ENCODE assay signal across 13 cellular contexts in the genomic region with DNA sequence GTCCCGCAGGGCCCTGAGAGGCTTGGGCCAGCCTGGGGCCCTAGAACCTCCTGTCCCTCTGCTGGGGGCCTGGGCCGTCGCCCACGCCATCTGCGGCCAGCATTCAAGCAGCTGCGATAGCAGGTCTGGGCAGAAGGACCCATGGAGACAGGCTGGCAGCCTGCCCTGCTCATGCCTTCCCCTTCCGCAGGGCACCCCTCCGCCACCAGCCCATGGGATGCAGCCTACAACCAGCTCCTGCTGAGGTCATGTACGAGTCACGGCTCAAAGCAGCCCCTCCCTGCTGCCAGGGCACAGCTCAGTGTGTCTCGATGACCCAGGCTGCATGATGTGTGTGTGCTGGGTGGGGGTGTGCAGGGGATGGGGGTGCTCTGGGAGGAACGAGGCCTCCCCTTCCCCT. TPM values are rescaled to one million over a fixed set of nuclear protein-coding genes. Genes with fewer than 3 reads are reported as not detected.
DNase-seq lines count a peak whose midpoint lies in the region.
"Had no signal": no experiment of that assay in that cellular context is flagged by ENCODE, and none has a peak within 500 bp of the region (broad histone marks: within the 10 kb centered on the region; RNA-seq: fewer than 3 reads in every experiment).

No MANE protein-coding gene starts in this region.

- no peak overlapping the region for H4K12ac ChIP-seq in trophoblast cell (ENCODE audit: low read depth, low read length)

- H3K27me3 ChIP-seq in trophoblast cell (ENCODE audit: insufficient read depth, low read length) (no peaks in the 10 kb centered on the region), mesenchymal stem cell (ENCODE audit: control insufficient read depth in 1 of 2, insufficient read depth in 1 of 2, low read length in 2 of 2) (peaks cover 0 to 2% of the 10 kb centered on the region in 2 experiments)

- H4K8ac ChIP-seq in trophoblast cell (ENCODE audit: low read depth, low read length) (no peak overlapping the region), mesenchymal stem cell (ENCODE audit: low read length) (no peak overlapping the region)

- H3K79me2 ChIP-seq in trophoblast cell (ENCODE audit: control insufficient read depth, insufficient read depth, low read length, poor library complexity) = no peaks in the 10 kb centered on the region

- no peak overlapping the region for H3K9ac ChIP-seq in trophoblast cell (ENCODE audit: low read length)
- H3K9ac ChIP-seq in mesenchymal stem cell (ENCODE audit: low read length) = no peak overlapping the region
- H3K9ac ChIP-seq: KMS-11 had no signal

- DNase-seq in DMS 273 treated with DMSO at 0.1 percent for 48 hours (lab: John Stamatoyannopoulos, UW) (peak; percentile 62), RPMI7951 (ENCODE audit: low read depth) (peak; percentile 29), fibroblast of peridontal ligament (ENCODE audit: extremely low read depth) (peak; percentile 23), trophoblast cell (no peak), LoVo (ENCODE audit: low spot score) (no peak), mesenchymal stem cell (no peak), activated gamma-delta T cell treated with Interleukin-2 at 50 U/mL for 16 hours (no peak)
- no peak for DNase-seq in stimulated activated CD4-positive, alpha-beta T cell treated with anti-CD3 and anti-CD28 coated beads, Interleukin-4, amount 100 ng/mL, for 1 hour
- DNase-seq: activated CD4-positive, alpha-beta T cell treated with anti-CD3 and anti-CD28 coated beads, Interleukin-2, amount 10 ng/mL, durations not matched to agents 7 days and 5 days; stimulated activated CD4-positive, alpha-beta T cell treated with anti-CD3 and anti-CD28 coated beads, Interleukin-2, amount 100 ng/mL, for 48 hours; stimulated activated naive CD4-positive, alpha-beta T cell; T-cell had no signal

- H3K27ac ChIP-seq in trophoblast cell (ENCODE audit: low read depth, low read length) = no peak overlapping the region
- H3K27ac ChIP-seq in mesenchymal stem cell (ENCODE audit: low read length, poor library complexity, severe bottlenecking) = no peak overlapping the region
- H3K27ac ChIP-seq: KMS-11 had no signal

- H3K36me3 ChIP-seq in trophoblast cell (ENCODE audit: control insufficient read depth in 1 of 2, insufficient read depth in 2 of 2, low read length in 2 of 2) (no peaks in the 10 kb centered on the region), mesenchymal stem cell (ENCODE audit: control insufficient read depth in 1 of 2, insufficient read depth in 2 of 2, low read depth in 1 of 2, low read length in 2 of 2) (no peaks in the 10 kb centered on the region)

- peaks cover 10 to 16% of the 10 kb centered on the region in 2 experiments for H3K4me1 ChIP-seq in trophoblast cell (ENCODE audit: control insufficient read depth in 1 of 2, insufficient read depth in 2 of 2, low read length in 2 of 2)
- H3K4me1 ChIP-seq in mesenchymal stem cell (ENCODE audit: control insufficient read depth, insufficient read depth, low read depth, low read length) = peaks cover 3% of the 10 kb centered on the region

- WGBS in trophoblast cell (ENCODE audit: extremely low coverage, insufficient coverage, insufficient read length) = no CpG with 5 or more reads among the region's 12 CpGs
- 88% methylated on average over 10 of the region's 12 CpGs for WGBS in mesenchymal stem cell

- H2AFZ ChIP-seq in trophoblast cell (ENCODE audit: insufficient read depth, low read length, poor library complexity) = no peak overlapping the region
- H2AFZ ChIP-seq in mesenchymal stem cell (ENCODE audit: low read depth, low read length) = no peak overlapping the region

- no peak overlapping the region for H2BK120ac ChIP-seq in trophoblast cell (ENCODE audit: insufficient read depth, low read length, poor library complexity)
- H2BK120ac ChIP-seq in mesenchymal stem cell (ENCODE audit: low read depth, low read length) = no peak overlapping the region

- H3K4ac ChIP-seq in trophoblast cell (ENCODE audit: low read depth, low read length) (no peak overlapping the region), mesenchymal stem cell (ENCODE audit: low read depth in 1 of 2, low read length in 2 of 2) (no peak overlapping the region)

- no peak overlapping the region for H2AK5ac ChIP-seq in trophoblast cell (ENCODE audit: low read length)
- no peak overlapping the region for H2AK5ac ChIP-seq in mesenchymal stem cell (ENCODE audit: low read length, severe bottlenecking)

- H3K79me1 ChIP-seq in trophoblast cell (ENCODE audit: low read length) (no peaks in the 10 kb centered on the region), mesenchymal stem cell (replicated peaks; ENCODE audit: low read length, poor library complexity, severe bottlenecking) (no peaks in the 10 kb centered on the region)

- H4K91ac ChIP-seq in trophoblast cell (ENCODE audit: low read depth, low read length) = peak overlapping the region; percentile 31
- no peak overlapping the region for H4K91ac ChIP-seq in mesenchymal stem cell (ENCODE audit: low read length)

- H2BK15ac ChIP-seq in mesenchymal stem cell (ENCODE audit: low read depth, poor library complexity, severe bottlenecking) = no peak overlapping the region

- H3K9me3 ChIP-seq in trophoblast cell (ENCODE audit: insufficient read depth, low read depth, low read length) (peaks cover 3% of the 10 kb centered on the region), mesenchymal stem cell (ENCODE audit: control insufficient read depth, low read length) (peaks cover 4% of the 10 kb centered on the region)

- H3K4me3 ChIP-seq in trophoblast cell (ENCODE audit: low read depth, low read length) (no peak overlapping the region), mesenchymal stem cell (ENCODE audit: insufficient read depth in 1 of 2, low read depth in 1 of 2, low read length in 2 of 2) (no peak overlapping the region)

- H3K23ac ChIP-seq in trophoblast cell (ENCODE audit: low read length) = no peak overlapping the region
- H3K23ac ChIP-seq in mesenchymal stem cell (ENCODE audit: low read length in 2 of 2) = no peak overlapping the region

- no peak overlapping the region for H3K18ac ChIP-seq in trophoblast cell (ENCODE audit: low read length)
- no peak overlapping the region for H3K18ac ChIP-seq in mesenchymal stem cell (ENCODE audit: low read depth in 1 of 2, low read length in 2 of 2)

- H2BK5ac ChIP-seq in trophoblast cell (ENCODE audit: low read depth, low read length, poor library complexity) (no peak overlapping the region), mesenchymal stem cell (ENCODE audit: low read depth, low read length, poor library complexity, severe bottlenecking) (no peak overlapping the region)

- no peak overlapping the region for H3K14ac ChIP-seq in trophoblast cell (ENCODE audit: low read length)
- H3K14ac ChIP-seq in mesenchymal stem cell (ENCODE audit: low read length in 2 of 2) = no peak overlapping the region

- no peak overlapping the region for H3K4me2 ChIP-seq in trophoblast cell (ENCODE audit: low read length)
- no peak overlapping the region for H3K4me2 ChIP-seq in mesenchymal stem cell (ENCODE audit: low read length, poor library complexity, severe bottlenecking)
- H3K4me2 ChIP-seq: KMS-11 had no signal

- H2BK12ac ChIP-seq in trophoblast cell (ENCODE audit: low read length) = no peak overlapping the region
- H2BK12ac ChIP-seq in mesenchymal stem cell (ENCODE audit: low read length in 2 of 2) = no peak overlapping the region

RNA-seq across cellular contexts. Expression of a gene that starts 27.8 kb away (rescaled TPM):
- 16.9 and 18.5 TPM in 2 replicates for total RNA-seq in RPMI7951 (2014; rRNA removed; shearing (Covaris generic))
- 14.1 and 15.4 TPM in 2 replicates for polyA plus RNA-seq in trophoblast cell (2013)
- 30.5 TPM for polyA plus RNA-seq in mesenchymal stem cell (2013, experiment 1 of 2)
- polyA plus RNA-seq in mesenchymal stem cell (2013, experiment 2 of 2) = 30.2 TPM

RNA-seq across cellular contexts. Expression of a gene that starts 32.9 kb away (rescaled TPM):
- total RNA-seq in RPMI7951 (2014; rRNA removed; shearing (Covaris generic)) = 1,313 and 1,434 TPM in 2 replicates
- polyA plus RNA-seq in trophoblast cell (2013) = 1,473 and 1,577 TPM in 2 replicates
- polyA plus RNA-seq in mesenchymal stem cell (2013, experiment 1 of 2) = 1,869 TPM
- 1,864 TPM for polyA plus RNA-seq in mesenchymal stem cell (2013, experiment 2 of 2)

RNA-seq across cellular contexts. Expression of a gene that starts 45.2 kb away (rescaled TPM):
- total RNA-seq in RPMI7951 (2014; rRNA removed; shearing (Covaris generic)) = 50.0 and 55.1 TPM in 2 replicates
- 12.0 and 12.2 TPM in 2 replicates for polyA plus RNA-seq in trophoblast cell (2013)
- polyA plus RNA-seq in mesenchymal stem cell (2013, experiment 1 of 2) = 14.0 TPM
- 14.7 TPM for polyA plus RNA-seq in mesenchymal stem cell (2013, experiment 2 of 2)

RNA-seq across cellular contexts. Expression of a gene that starts 53.7 kb away (rescaled TPM):
- 21.9 and 29.1 TPM in 2 replicates for total RNA-seq in RPMI7951 (2014; rRNA removed; shearing (Covaris generic))
- polyA plus RNA-seq in trophoblast cell (2013) = 4.3 TPM in 2 replicates
- polyA plus RNA-seq in mesenchymal stem cell (2013, experiment 1 of 2) = 19.9 TPM
- polyA plus RNA-seq in mesenchymal stem cell (2013, experiment 2 of 2) = 19.9 TPM

RNA-seq across cellular contexts. Expression of a gene that starts 54.7 kb away (rescaled TPM):
- 36.8 and 37.5 TPM in 2 replicates for total RNA-seq in RPMI7951 (2014; rRNA removed; shearing (Covaris generic))
- polyA plus RNA-seq in trophoblast cell (2013) = 5.7 and 5.8 TPM in 2 replicates
- 15.5 TPM for polyA plus RNA-seq in mesenchymal stem cell (2013, experiment 1 of 2)
- polyA plus RNA-seq in mesenchymal stem cell (2013, experiment 2 of 2) = 15.1 TPM

Comparison
In these comparisons a context has a peak if more than half of its experiments do, and no peak if none do; other contexts are left out.
1. DNase-seq: peak in DMS 273 treated with DMSO at 0.1 percent for 48 hours (single experiment), RPMI7951 (single experiment) and fibroblast of peridontal ligament (single experiment); none in trophoblast cell (0 of 2), LoVo (single experiment), mesenchymal stem cell (single experiment), activated gamma-delta T cell treated with Interleukin-2 at 50 U/mL for 16 hours (single experiment) and stimulated activated CD4-positive, alpha-beta T cell treated with anti-CD3 and anti-CD28 coated beads, Interleukin-4, amount 100 ng/mL, for 1 hour (single experiment).